In the genomic region with DNA sequence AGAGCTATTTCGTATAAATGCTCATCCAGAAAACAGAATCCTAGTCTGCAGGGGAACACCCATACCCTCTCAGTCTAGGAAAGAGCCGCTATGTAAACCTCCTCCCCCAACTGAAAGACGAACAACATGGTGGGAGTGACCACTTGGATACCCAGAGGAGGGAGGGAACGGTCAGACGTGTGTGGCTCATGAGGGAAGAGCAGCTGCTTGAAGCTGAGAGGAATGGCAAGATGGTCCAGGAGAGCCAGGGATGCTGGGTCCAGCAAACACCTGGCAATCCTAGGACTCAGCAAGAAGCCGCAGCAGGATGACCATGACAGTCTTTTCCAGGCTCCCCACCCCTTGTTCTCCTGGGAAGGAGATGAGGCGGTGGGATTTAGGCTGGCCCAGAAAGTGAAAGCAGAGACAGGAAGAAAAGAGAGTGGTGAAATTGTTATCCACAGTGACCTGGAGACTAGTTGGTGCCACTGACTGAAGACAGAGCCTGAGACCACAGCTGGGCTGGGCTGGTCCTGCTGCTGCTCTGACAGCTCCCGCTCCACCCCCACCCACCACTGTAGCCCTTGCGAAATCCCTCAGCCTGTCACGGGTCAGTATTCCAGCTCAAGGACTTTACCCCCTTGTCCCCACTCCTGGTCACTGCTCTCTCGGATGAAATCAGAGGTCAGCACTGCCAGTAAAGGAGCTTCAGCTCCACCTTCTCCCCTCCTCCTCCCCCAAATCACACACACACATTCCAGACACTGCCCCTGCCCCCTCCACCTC, we compare ENCODE assay signal across 8 cellular contexts. TPM values are rescaled to one million over a fixed set of nuclear protein-coding genes. Genes with fewer than 3 reads are reported as not detected.
DNase-seq lines count a peak whose midpoint lies in the region; ATAC-seq, FAIRE-seq and TF ChIP-seq lines count a peak whose summit lies in the region.

No MANE protein-coding gene starts in this region.

- POLR2A ChIA-PET in activated CD4-positive, alpha-beta T cell treated with anti-CD3 and anti-CD28 coated beads, Interleukin-2, amount 10 ng/mL, durations not matched to agents 7 days and 5 days (lab: Charles Lee): no interaction called here
- POLR2A ChIA-PET in HepG2 (lab: Yijun Ruan, JAX): interaction anchor here (0.6 to 10.3 kb wide), 20 partner anchors 8 to 423 kb away, joined by 3 to 114 read pairs (median 5); a partner anchor contains a TSS

- no peak overlapping the region for H2AFZ ChIP-seq in HepG2 (ENCODE audit: low read length)

- H3K79me2 ChIP-seq in HepG2 (ENCODE audit: insufficient read depth, low read length): peaks cover 63% of the 10 kb centered on the region

- CTCF ChIA-PET in activated CD4-positive, alpha-beta T cell treated with anti-CD3 and anti-CD28 coated beads, Interleukin-2, amount 10 ng/mL, durations not matched to agents 7 days and 5 days (lab: Charles Lee): interaction anchor here (2.4 kb wide), 1 partner anchor 10 kb away, joined by 11 read pairs; a partner anchor contains a TSS
- CTCF ChIA-PET in HepG2 (lab: Yijun Ruan, JAX; ENCODE audit: low intra/inter-chr PET ratio, low total read pairs): interaction anchor here (2.5 kb wide), 1 partner anchor 10 kb away, joined by 18 read pairs; a partner anchor contains a TSS

- in situ Hi-C loops in HepG2 (cut with HindIII; ENCODE audit: extremely low pct_ligation_motif_present, low pct_unique_long_range_greater_than_20kb) (no loop called here), KBM-7 (cut with MboI; ENCODE audit: low pct_unique_long_range_greater_than_20kb, low sequenced_read_pairs) (no loop called here)

- WGBS in HepG2 (ENCODE audit: low lambda C conversion rate): 22% methylated on average over 10 of the region's 11 CpGs

- peak overlapping the region; percentile 50 for H3K27ac Mint-ChIP-seq in activated CD4-positive, alpha-beta T cell treated with anti-CD3 and anti-CD28 coated beads, Interleukin-2, amount 10 ng/mL, durations not matched to agents 7 days and 5 days

- intact Hi-C loops in breast epithelium (cut with DNase I; ENCODE audit: low total_unique reads) (no loop called here), HepG2 (cut with micrococcal nuclease; ENCODE audit: unreplicated experiment) (loop anchor here (5.0 kb wide), 1 partner anchor 36 kb away; a partner anchor contains a TSS)

- no peak for TF ChIP-seq CTCF in breast epithelium (IDR thresholded peaks at IDR 0.05)
- peak; percentile 31 for TF ChIP-seq CTCF in HepG2 (CRISPR knock-in tag; IDR thresholded peaks at IDR 0.05)
- TF ChIP-seq CTCF in thoracic aorta (IDR thresholded peaks at IDR 0.05): no peak

- H3K4me2 ChIP-seq in HepG2 (ENCODE audit: low read depth, low read length): peak overlapping the region; percentile 98

- H3K27me3 ChIP-seq in breast epithelium (no peaks in the 10 kb centered on the region), HepG2 (ENCODE audit: control insufficient read depth in 1 of 2, insufficient read depth in 2 of 2, low read length in 2 of 2) (no peaks in the 10 kb centered on the region; a peak in 1 of 5 replicates), thoracic aorta (replicated peaks; ENCODE audit: insufficient read depth) (no peaks in the 10 kb centered on the region)

- H3K36me3 ChIP-seq in breast epithelium (no peaks in the 10 kb centered on the region), HepG2 (replicated peaks in 1 of 2; ENCODE audit: control insufficient read depth in 1 of 2, insufficient read depth in 2 of 2, low read length in 2 of 2) (peaks cover 22 to 34% of the 10 kb centered on the region in 2 experiments), thoracic aorta (peaks cover 30% of the 10 kb centered on the region)

- BruUV-seq in HepG2 (replicated peaks; lab: Mats Ljungman, UMichigan): no TSS peak

- peaks cover 42% of the 10 kb centered on the region for H3K36me3 Mint-ChIP-seq in activated CD4-positive, alpha-beta T cell treated with anti-CD3 and anti-CD28 coated beads, Interleukin-2, amount 10 ng/mL, durations not matched to agents 7 days and 5 days (ENCODE audit: low read depth)

- H3K4me1 ChIP-seq in breast epithelium (peaks cover 6 to 18% of the 10 kb centered on the region in 2 donors), HepG2 (ENCODE audit: insufficient read depth, low read length) (peaks cover 56% of the 10 kb centered on the region), thoracic aorta (ENCODE audit: control insufficient read depth in 1 of 2, low read depth in 2 of 2) (peaks cover 28 to 48% of the 10 kb centered on the region in 2 donors)

- TF ChIP-seq EP300 in HepG2 (IDR thresholded peaks at IDR 0.05; ENCODE audit: low read depth in 2 of 2, low read length in 2 of 2) (peak; percentile 88 to 94), HepG2 (CRISPR knock-in tag; IDR thresholded peaks at IDR 0.05; ENCODE audit: borderline replicate concordance) (peak; percentile 92)

- H4K20me1 ChIP-seq in HepG2 (ENCODE audit: insufficient read depth, low read length): peaks cover 26% of the 10 kb centered on the region

- peak overlapping the region; percentile 97 for H3K9ac ChIP-seq in HepG2 (ENCODE audit: insufficient read depth, low read depth, low read length)

- no peak overlapping the region for H3K4me3 Mint-ChIP-seq in activated CD4-positive, alpha-beta T cell treated with anti-CD3 and anti-CD28 coated beads, Interleukin-2, amount 10 ng/mL, durations not matched to agents 7 days and 5 days

- H3K9me3 ChIP-seq in breast epithelium (no peaks in the 10 kb centered on the region), HepG2 (ENCODE audit: low read length) (no peaks in the 10 kb centered on the region), thoracic aorta (no peaks in the 10 kb centered on the region)

- peak overlapping the region; percentile 89 to 99 for H3K27ac ChIP-seq in breast epithelium
- peak overlapping the region; percentile 96 for H3K27ac ChIP-seq in HepG2 (ENCODE audit: extremely low read length, insufficient read depth, low read length)
- peak overlapping the region; percentile 92 to 94 for H3K27ac ChIP-seq in thoracic aorta

- peak; percentile 53; the same call in 1 of the 2 replicates for TF ChIP-seq RAD21 in HepG2 (CRISPR knock-in tag; IDR thresholded peaks at IDR 0.05)

- no peak for DNase-seq in activated CD4-positive, alpha-beta T cell treated with anti-CD3 and anti-CD28 coated beads, Interleukin-2, amount 10 ng/mL, durations not matched to agents 7 days and 5 days
- DNase-seq in activated CD4-positive, alpha-beta T cell treated with anti-CD3 and anti-CD28 coated beads for 48 hours: no peak
- DNase-seq in breast epithelium (ENCODE audit: low spot score in 2 of 2): peak; percentile 58 to 75
- DNase-seq in HepG2 (ENCODE audit: low spot score): peak; percentile 97
- no peak for DNase-seq in thoracic aorta (ENCODE audit: low spot score)
- DNase-seq in frontal cortex (ENCODE audit: low spot score in 2 of 2): no peak
- no peak for DNase-seq in GF-D8 (lab: John Stamatoyannopoulos, UW)
- DNase-seq in KBM-7: no peak

- no peaks in the 10 kb centered on the region for H3K9me3 Mint-ChIP-seq in activated CD4-positive, alpha-beta T cell treated with anti-CD3 and anti-CD28 coated beads, Interleukin-2, amount 10 ng/mL, durations not matched to agents 7 days and 5 days

- H3K4me3 ChIP-seq in breast epithelium (peak overlapping the region in 1 of 3 donors; percentile 96), HepG2 (replicated peaks in 1 of 3; ENCODE audit: insufficient read depth in 1 of 3, low read depth in 2 of 3, low read length in 3 of 3) (peak overlapping the region; percentile 35 to 89 (median 42)), thoracic aorta (peak overlapping the region; percentile 89)

- peak; percentile 99 for FAIRE-seq in HepG2 (lab: Jason Lieb, UNC)
- no peak for FAIRE-seq in frontal cortex (lab: Jason Lieb, UNC)

- peaks cover 44% of the 10 kb centered on the region for H3K4me1 Mint-ChIP-seq in activated CD4-positive, alpha-beta T cell treated with anti-CD3 and anti-CD28 coated beads, Interleukin-2, amount 10 ng/mL, durations not matched to agents 7 days and 5 days

- H3K27me3 Mint-ChIP-seq in activated CD4-positive, alpha-beta T cell treated with anti-CD3 and anti-CD28 coated beads, Interleukin-2, amount 10 ng/mL, durations not matched to agents 7 days and 5 days: no peaks in the 10 kb centered on the region

- TF ChIP-seq POLR2A in breast epithelium (IDR thresholded peaks at IDR 0.05) (no peak), HepG2 (IDR thresholded peaks at IDR 0.05; ENCODE audit: insufficient read depth in 1 of 2, low read depth in 2 of 2, low read length in 2 of 2) (peak in 1 of 2 experiments; percentile 58; a peak in 2 of 4 replicates)

- ATAC-seq in HepG2: peak; percentile 73
- peak; percentile 35 for ATAC-seq in thoracic aorta (ENCODE audit: insufficient number of reproducible peaks, low FRiP score, low read depth)

RNA-seq across cellular contexts. Expression of a gene that starts 3.6 kb away (rescaled TPM):
- total RNA-seq in activated CD4-positive, alpha-beta T cell treated with anti-CD3 and anti-CD28 coated beads, Interleukin-2, amount 10 ng/mL, durations not matched to agents 7 days and 5 days: 100 to 1,000 TPM; 173 to 192 TPM
- total RNA-seq in breast epithelium (100 to 1,000 TPM; 121 to 131 (median 128) TPM), HepG2 (2016; rRNA removed; fragmentation: Illumina TruSeq; extraction: Trizol) (188 and 298 TPM in 2 replicates), thoracic aorta (100 to 1,000 TPM; 102 to 122 TPM), frontal cortex (30.2 TPM)
- 172 and 174 TPM in 2 replicates for total RNA-seq in HepG2 (2016; cell fraction: cytosol; rRNA removed; fragmentation: Illumina TruSeq; extraction: Trizol; ENCODE audit: low read depth)
- total RNA-seq in HepG2 (2016; cell fraction: insoluble cytoplasmic fraction; rRNA removed; fragmentation: Illumina TruSeq; extraction: Trizol): 172 and 303 TPM in 2 replicates
- total RNA-seq in HepG2 (2016; cell fraction: membrane; rRNA removed; fragmentation: Illumina TruSeq; extraction: Trizol): 391 and 396 TPM in 2 replicates
- 237 and 286 TPM in 2 replicates for total RNA-seq in HepG2 (2016; cell fraction: nucleus; rRNA removed; fragmentation: Illumina TruSeq; extraction: Trizol)
- polyA plus RNA-seq in HepG2 (2011; rRNA removed): 269 and 315 TPM in 2 replicates
- 210 and 326 TPM in 2 replicates for polyA plus RNA-seq in HepG2 (2011; cell fraction: cytosol; rRNA removed)
- polyA plus RNA-seq in HepG2 (2011; cell fraction: nucleus; rRNA removed): 209 and 246 TPM in 2 replicates
- 202 and 241 TPM in 2 replicates for polyA plus RNA-seq in HepG2 (2012)
- 183 and 188 TPM in 2 replicates for polyA plus RNA-seq in HepG2 (2016; cell fraction: cytosol; fragmentation: Illumina TruSeq; extraction: Trizol; ENCODE audit: low read depth)
- 211 and 221 TPM in 2 replicates for polyA plus RNA-seq in HepG2 (2016; cell fraction: insoluble cytoplasmic fraction; fragmentation: Illumina TruSeq; extraction: Trizol; ENCODE audit: low read depth)
- polyA plus RNA-seq in HepG2 (2016; cell fraction: membrane; fragmentation: Illumina TruSeq; extraction: Trizol; ENCODE audit: low read depth): 341 and 359 TPM in 2 replicates
- polyA plus RNA-seq in HepG2 (2016; cell fraction: nucleus; fragmentation: Illumina TruSeq; extraction: Trizol; ENCODE audit: insufficient read depth, low read depth): 425 and 431 TPM in 2 replicates
- polyA minus RNA-seq in HepG2 (2011; rRNA and poly(A)+ RNA removed; ENCODE audit: low replicate concordance): 346 and 363 TPM in 2 replicates
- polyA minus RNA-seq in HepG2 (2011; cell fraction: cytosol; rRNA and poly(A)+ RNA removed): 145 and 155 TPM in 2 replicates
- polyA minus RNA-seq in HepG2 (2011; cell fraction: nucleus; rRNA and poly(A)+ RNA removed): 108 and 145 TPM in 2 replicates

RNA-seq across cellular contexts. Expression of a gene that starts 11.1 kb away (rescaled TPM):
- total RNA-seq in activated CD4-positive, alpha-beta T cell treated with anti-CD3 and anti-CD28 coated beads, Interleukin-2, amount 10 ng/mL, durations not matched to agents 7 days and 5 days: under 1 TPM in 1 of 2 experiments, not detected in 1; 0.10 TPM
- total RNA-seq in breast epithelium (10 to 100 TPM in 1 of 3 donors, 1 to 10 TPM in 1, not detected in 1; 3.6 to 13.0 TPM), HepG2 (2016; rRNA removed; fragmentation: Illumina TruSeq; extraction: Trizol) (23.9 and 29.9 TPM in 2 replicates), thoracic aorta (not detected), frontal cortex (under 0.01 TPM)
- total RNA-seq in HepG2 (2016; cell fraction: cytosol; rRNA removed; fragmentation: Illumina TruSeq; extraction: Trizol; ENCODE audit: low read depth): 23.6 and 28.6 TPM in 2 replicates
- 24.2 and 31.1 TPM in 2 replicates for total RNA-seq in HepG2 (2016; cell fraction: insoluble cytoplasmic fraction; rRNA removed; fragmentation: Illumina TruSeq; extraction: Trizol)
- 36.8 and 45.0 TPM in 2 replicates for total RNA-seq in HepG2 (2016; cell fraction: membrane; rRNA removed; fragmentation: Illumina TruSeq; extraction: Trizol)
- total RNA-seq in HepG2 (2016; cell fraction: nucleus; rRNA removed; fragmentation: Illumina TruSeq; extraction: Trizol): 13.1 and 16.4 TPM in 2 replicates
- polyA plus RNA-seq in HepG2 (2011; rRNA removed): 13.3 and 14.3 TPM in 2 replicates
- polyA plus RNA-seq in HepG2 (2011; cell fraction: cytosol; rRNA removed): 13.7 and 18.5 TPM in 2 replicates
- polyA plus RNA-seq in HepG2 (2011; cell fraction: nucleus; rRNA removed): 22.7 and 24.4 TPM in 2 replicates
- 8.0 and 10.7 TPM in 2 replicates for polyA plus RNA-seq in HepG2 (2012)
- polyA plus RNA-seq in HepG2 (2016; cell fraction: cytosol; fragmentation: Illumina TruSeq; extraction: Trizol; ENCODE audit: low read depth): 31.8 and 41.1 TPM in 2 replicates
- polyA plus RNA-seq in HepG2 (2016; cell fraction: insoluble cytoplasmic fraction; fragmentation: Illumina TruSeq; extraction: Trizol; ENCODE audit: low read depth): 34.4 and 34.7 TPM in 2 replicates
- polyA plus RNA-seq in HepG2 (2016; cell fraction: membrane; fragmentation: Illumina TruSeq; extraction: Trizol; ENCODE audit: low read depth): 37.6 and 45.5 TPM in 2 replicates
- 19.8 and 22.9 TPM in 2 replicates for polyA plus RNA-seq in HepG2 (2016; cell fraction: nucleus; fragmentation: Illumina TruSeq; extraction: Trizol; ENCODE audit: insufficient read depth, low read depth)
- polyA minus RNA-seq in HepG2 (2011; rRNA and poly(A)+ RNA removed; ENCODE audit: low replicate concordance): 6.4 and 37.2 TPM in 2 replicates
- 11.8 and 16.0 TPM in 2 replicates for polyA minus RNA-seq in HepG2 (2011; cell fraction: cytosol; rRNA and poly(A)+ RNA removed)
- polyA minus RNA-seq in HepG2 (2011; cell fraction: nucleus; rRNA and poly(A)+ RNA removed): 13.8 and 14.7 TPM in 2 replicates

RNA-seq across cellular contexts. Expression of a gene that starts 35.7 kb away (rescaled TPM):
- total RNA-seq in activated CD4-positive, alpha-beta T cell treated with anti-CD3 and anti-CD28 coated beads, Interleukin-2, amount 10 ng/mL, durations not matched to agents 7 days and 5 days: 10 to 100 TPM; 23.9 to 24.3 TPM
- total RNA-seq in breast epithelium (10 to 100 TPM; 26.2 to 33.5 (median 26.5) TPM), HepG2 (2016; rRNA removed; fragmentation: Illumina TruSeq; extraction: Trizol) (9.2 and 11.1 TPM in 2 replicates), thoracic aorta (10 to 100 TPM; 16.9 to 28.3 TPM), frontal cortex (12.2 TPM)
- 1.5 and 1.9 TPM in 2 replicates for total RNA-seq in HepG2 (2016; cell fraction: cytosol; rRNA removed; fragmentation: Illumina TruSeq; extraction: Trizol; ENCODE audit: low read depth)
- total RNA-seq in HepG2 (2016; cell fraction: insoluble cytoplasmic fraction; rRNA removed; fragmentation: Illumina TruSeq; extraction: Trizol): 8.8 and 11.0 TPM in 2 replicates
- 3.7 and 4.9 TPM in 2 replicates for total RNA-seq in HepG2 (2016; cell fraction: membrane; rRNA removed; fragmentation: Illumina TruSeq; extraction: Trizol)
- total RNA-seq in HepG2 (2016; cell fraction: nucleus; rRNA removed; fragmentation: Illumina TruSeq; extraction: Trizol): 8.5 and 8.9 TPM in 2 replicates
- 15.0 and 18.0 TPM in 2 replicates for polyA plus RNA-seq in HepG2 (2011; rRNA removed)
- 7.7 and 9.4 TPM in 2 replicates for polyA plus RNA-seq in HepG2 (2011; cell fraction: cytosol; rRNA removed)
- polyA plus RNA-seq in HepG2 (2011; cell fraction: nucleus; rRNA removed): 31.0 and 32.8 TPM in 2 replicates
- 8.2 and 9.6 TPM in 2 replicates for polyA plus RNA-seq in HepG2 (2012)
- polyA plus RNA-seq in HepG2 (2016; cell fraction: cytosol; fragmentation: Illumina TruSeq; extraction: Trizol; ENCODE audit: low read depth): 0.92 and 1.1 TPM in 2 replicates
- polyA plus RNA-seq in HepG2 (2016; cell fraction: insoluble cytoplasmic fraction; fragmentation: Illumina TruSeq; extraction: Trizol; ENCODE audit: low read depth): 7.1 and 9.8 TPM in 2 replicates
- polyA plus RNA-seq in HepG2 (2016; cell fraction: membrane; fragmentation: Illumina TruSeq; extraction: Trizol; ENCODE audit: low read depth): 2.3 and 3.0 TPM in 2 replicates
- 13.4 and 14.4 TPM in 2 replicates for polyA plus RNA-seq in HepG2 (2016; cell fraction: nucleus; fragmentation: Illumina TruSeq; extraction: Trizol; ENCODE audit: insufficient read depth, low read depth)
- 24.5 and 31.9 TPM in 2 replicates for polyA minus RNA-seq in HepG2 (2011; rRNA and poly(A)+ RNA removed; ENCODE audit: low replicate concordance)
- 13.3 and 14.8 TPM in 2 replicates for polyA minus RNA-seq in HepG2 (2011; cell fraction: cytosol; rRNA and poly(A)+ RNA removed)
- 13.6 and 15.3 TPM in 2 replicates for polyA minus RNA-seq in HepG2 (2011; cell fraction: nucleus; rRNA and poly(A)+ RNA removed)

RNA-seq across cellular contexts. Expression of a gene that starts 37.2 kb away (rescaled TPM):
- total RNA-seq in activated CD4-positive, alpha-beta T cell treated with anti-CD3 and anti-CD28 coated beads, Interleukin-2, amount 10 ng/mL, durations not matched to agents 7 days and 5 days: 10 to 100 TPM; 18.8 to 19.1 TPM
- total RNA-seq in breast epithelium (10 to 100 TPM; 21.6 to 34.1 (median 32.8) TPM), HepG2 (2016; rRNA removed; fragmentation: Illumina TruSeq; extraction: Trizol) (19.0 and 26.2 TPM in 2 replicates), thoracic aorta (10 to 100 TPM; 16.5 to 21.3 TPM), frontal cortex (20.4 TPM)
- total RNA-seq in HepG2 (2016; cell fraction: cytosol; rRNA removed; fragmentation: Illumina TruSeq; extraction: Trizol; ENCODE audit: low read depth): 12.5 and 13.5 TPM in 2 replicates
- total RNA-seq in HepG2 (2016; cell fraction: insoluble cytoplasmic fraction; rRNA removed; fragmentation: Illumina TruSeq; extraction: Trizol): 18.9 and 24.2 TPM in 2 replicates
- total RNA-seq in HepG2 (2016; cell fraction: membrane; rRNA removed; fragmentation: Illumina TruSeq; extraction: Trizol): 15.0 and 18.8 TPM in 2 replicates
- 10.4 and 11.9 TPM in 2 replicates for total RNA-seq in HepG2 (2016; cell fraction: nucleus; rRNA removed; fragmentation: Illumina TruSeq; extraction: Trizol)
- polyA plus RNA-seq in HepG2 (2011; rRNA removed): 24.4 and 31.9 TPM in 2 replicates
- 27.4 and 28.5 TPM in 2 replicates for polyA plus RNA-seq in HepG2 (2011; cell fraction: cytosol; rRNA removed)
- polyA plus RNA-seq in HepG2 (2011; cell fraction: nucleus; rRNA removed): 14.1 and 14.8 TPM in 2 replicates
- 15.7 and 18.3 TPM in 2 replicates for polyA plus RNA-seq in HepG2 (2012)
- polyA plus RNA-seq in HepG2 (2016; cell fraction: cytosol; fragmentation: Illumina TruSeq; extraction: Trizol; ENCODE audit: low read depth): 4.3 and 5.1 TPM in 2 replicates
- 30.3 and 30.6 TPM in 2 replicates for polyA plus RNA-seq in HepG2 (2016; cell fraction: insoluble cytoplasmic fraction; fragmentation: Illumina TruSeq; extraction: Trizol; ENCODE audit: low read depth)
- polyA plus RNA-seq in HepG2 (2016; cell fraction: membrane; fragmentation: Illumina TruSeq; extraction: Trizol; ENCODE audit: low read depth): 12.6 and 13.9 TPM in 2 replicates
- polyA plus RNA-seq in HepG2 (2016; cell fraction: nucleus; fragmentation: Illumina TruSeq; extraction: Trizol; ENCODE audit: insufficient read depth, low read depth): 18.7 and 18.9 TPM in 2 replicates
- polyA minus RNA-seq in HepG2 (2011; rRNA and poly(A)+ RNA removed; ENCODE audit: low replicate concordance): 47.8 and 51.4 TPM in 2 replicates
- 18.1 and 20.1 TPM in 2 replicates for polyA minus RNA-seq in HepG2 (2011; cell fraction: cytosol; rRNA and poly(A)+ RNA removed)
- polyA minus RNA-seq in HepG2 (2011; cell fraction: nucleus; rRNA and poly(A)+ RNA removed): 10.6 and 12.7 TPM in 2 replicates

RNA-seq across cellular contexts. Expression of a gene that starts 44.8 kb away (rescaled TPM):
- total RNA-seq in activated CD4-positive, alpha-beta T cell treated with anti-CD3 and anti-CD28 coated beads, Interleukin-2, amount 10 ng/mL, durations not matched to agents 7 days and 5 days: 10 to 100 TPM; 51.1 to 58.1 TPM
- 10 to 100 TPM; 33.4 to 44.6 (median 41.0) TPM for total RNA-seq in breast epithelium
- 31.0 and 34.6 TPM in 2 replicates for total RNA-seq in HepG2 (2016; rRNA removed; fragmentation: Illumina TruSeq; extraction: Trizol)
- total RNA-seq in HepG2 (2016; cell fraction: cytosol; rRNA removed; fragmentation: Illumina TruSeq; extraction: Trizol; ENCODE audit: low read depth): 8.2 and 9.2 TPM in 2 replicates
- total RNA-seq in HepG2 (2016; cell fraction: insoluble cytoplasmic fraction; rRNA removed; fragmentation: Illumina TruSeq; extraction: Trizol): 32.1 and 33.4 TPM in 2 replicates
- total RNA-seq in HepG2 (2016; cell fraction: membrane; rRNA removed; fragmentation: Illumina TruSeq; extraction: Trizol): 11.8 and 12.8 TPM in 2 replicates
- total RNA-seq in HepG2 (2016; cell fraction: nucleus; rRNA removed; fragmentation: Illumina TruSeq; extraction: Trizol): 27.2 and 30.3 TPM in 2 replicates
- polyA plus RNA-seq in HepG2 (2011; rRNA removed): 30.1 and 33.1 TPM in 2 replicates
- 15.2 and 18.5 TPM in 2 replicates for polyA plus RNA-seq in HepG2 (2011; cell fraction: cytosol; rRNA removed)
- 43.9 and 48.6 TPM in 2 replicates for polyA plus RNA-seq in HepG2 (2011; cell fraction: nucleus; rRNA removed)
- 26.3 and 29.9 TPM in 2 replicates for polyA plus RNA-seq in HepG2 (2012)
- polyA plus RNA-seq in HepG2 (2016; cell fraction: cytosol; fragmentation: Illumina TruSeq; extraction: Trizol; ENCODE audit: low read depth): 2.5 TPM in 2 replicates
- polyA plus RNA-seq in HepG2 (2016; cell fraction: insoluble cytoplasmic fraction; fragmentation: Illumina TruSeq; extraction: Trizol; ENCODE audit: low read depth): 17.6 and 20.4 TPM in 2 replicates
- 4.2 and 4.3 TPM in 2 replicates for polyA plus RNA-seq in HepG2 (2016; cell fraction: membrane; fragmentation: Illumina TruSeq; extraction: Trizol; ENCODE audit: low read depth)
- polyA plus RNA-seq in HepG2 (2016; cell fraction: nucleus; fragmentation: Illumina TruSeq; extraction: Trizol; ENCODE audit: insufficient read depth, low read depth): 53.3 and 55.8 TPM in 2 replicates
- polyA minus RNA-seq in HepG2 (2011; rRNA and poly(A)+ RNA removed; ENCODE audit: low replicate concordance): 37.4 and 74.1 TPM in 2 replicates
- 22.7 and 23.2 TPM in 2 replicates for polyA minus RNA-seq in HepG2 (2011; cell fraction: cytosol; rRNA and poly(A)+ RNA removed)
- 59.4 and 70.0 TPM in 2 replicates for polyA minus RNA-seq in HepG2 (2011; cell fraction: nucleus; rRNA and poly(A)+ RNA removed)
- total RNA-seq in thoracic aorta: 10 to 100 TPM; 38.9 to 42.7 TPM
- 62.8 TPM for total RNA-seq in frontal cortex

Comparison
In these comparisons a context has a peak if more than half of its experiments do, and no peak if none do; other contexts are left out.
1. DNase-seq: peak in breast epithelium (2 of 2) and HepG2 (single experiment); none in activated CD4-positive, alpha-beta T cell treated with anti-CD3 and anti-CD28 coated beads, Interleukin-2, amount 10 ng/mL, durations not matched to agents 7 days and 5 days (single experiment), activated CD4-positive, alpha-beta T cell treated with anti-CD3 and anti-CD28 coated beads for 48 hours (single experiment), thoracic aorta (single experiment), frontal cortex (0 of 2), GF-D8 (single experiment) and KBM-7 (single experiment).
2. Peak in every context shown above with its lines, with median percentiles within 50 percentile points of each other: H3K27ac ChIP-seq.